Comparison of ENCODE assay signal across 21 cellular contexts in the genomic region with DNA sequence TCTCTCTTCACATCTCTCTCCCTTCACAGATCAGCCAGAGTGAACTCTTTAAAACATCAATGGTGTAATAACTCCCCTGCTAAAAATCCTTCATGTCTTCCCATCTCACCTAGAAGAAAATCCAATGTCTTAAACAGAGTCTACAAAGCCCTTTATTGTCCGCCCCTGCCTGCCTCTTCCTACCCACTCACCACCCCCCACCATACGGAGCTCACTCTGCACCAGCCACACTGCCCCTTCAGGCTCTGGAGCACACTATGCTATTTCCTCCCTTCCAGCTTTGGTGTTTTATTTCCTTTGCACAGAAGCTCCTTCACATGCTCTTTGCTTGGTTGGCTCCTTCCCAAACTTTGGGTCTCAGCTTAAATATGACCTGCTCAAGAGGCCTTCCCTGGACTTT. TPM values are rescaled to one million over a fixed set of nuclear protein-coding genes. Genes with fewer than 3 reads are reported as not detected.
DNase-seq lines count a peak whose midpoint lies in the region; ATAC-seq and TF ChIP-seq lines count a peak whose summit lies in the region.
"Had no signal": no experiment of that assay in that cellular context is flagged by ENCODE, and none has a peak within 500 bp of the region (broad histone marks: within the 10 kb centered on the region; RNA-seq: fewer than 3 reads in every experiment).

No MANE protein-coding gene starts in this region.

- H3K27ac Mint-ChIP-seq in WTC11 (no peak overlapping the region), glutamatergic neuron (ENCODE audit: unreplicated experiment) (peak overlapping the region; percentile 1)
- H3K27ac Mint-ChIP-seq in naive thymus-derived CD8-positive, alpha-beta T cell: peak overlapping the region in 1 of 10 donors; percentile 67
- H3K27ac Mint-ChIP-seq: CD4-positive, alpha-beta memory T cell had no signal

- no peaks in the 10 kb centered on the region for H3K36me3 Mint-ChIP-seq in WTC11
- no peaks in the 10 kb centered on the region for H3K36me3 Mint-ChIP-seq in glutamatergic neuron (ENCODE audit: unreplicated experiment)
- no peaks in the 10 kb centered on the region for H3K36me3 Mint-ChIP-seq in naive thymus-derived CD8-positive, alpha-beta T cell
- H3K36me3 Mint-ChIP-seq: CD4-positive, alpha-beta memory T cell had no signal

- H3K9me3 Mint-ChIP-seq in WTC11 (no peaks in the 10 kb centered on the region), glutamatergic neuron (ENCODE audit: unreplicated experiment) (peaks cover 2% of the 10 kb centered on the region)
- no peaks in the 10 kb centered on the region for H3K9me3 Mint-ChIP-seq in naive thymus-derived CD8-positive, alpha-beta T cell

- peak; percentile 35 for DNase-seq in DMS 273 treated with DMSO at 0.1 percent for 48 hours (lab: John Stamatoyannopoulos, UW)
- DNase-seq in WTC11 (ENCODE audit: low spot score): no peak
- DNase-seq in glutamatergic neuron: no peak
- no peak for DNase-seq in NCI-H446 treated with DMSO at 0.1 percent for 48 hours (lab: John Stamatoyannopoulos, UW)
- DNase-seq in substantia nigra (lab: John Stamatoyannopoulos, UW): no peak
- no peak for DNase-seq in naive thymus-derived CD8-positive, alpha-beta T cell
- DNase-seq: C1 segment of cervical spinal cord; CD4-positive, alpha-beta memory T cell; DMS153; DND-41; H7; KG1; MG63; NCI-H1105 treated with DMSO at 0.1 percent for 48 hours; NCI-H146; NCI-H1930; NCI-H2107; NCI-H524 treated with DMSO at 0.1 percent for 48 hours; NCI-H774 had no signal

- ATAC-seq in WTC11: peak; percentile 25; the same call in 1 of the 2 replicates
- no peak for ATAC-seq in naive thymus-derived CD8-positive, alpha-beta T cell
- no peak for ATAC-seq in HG02610 (IDR thresholded peaks at IDR 0.05; ENCODE audit: unreplicated experiment)
- ATAC-seq: A549 had no signal

- no peak overlapping the region for H3K27ac ChIP-seq in substantia nigra (ENCODE audit: low read depth, low read length, poor library complexity, severe bottlenecking)
- H3K27ac ChIP-seq: A549 had no signal

- POLR2A ChIA-PET in WTC11 (lab: Charles Lee): no interaction called here
- POLR2A ChIA-PET in naive thymus-derived CD8-positive, alpha-beta T cell (lab: Charles Lee): no interaction called here

- H3K4me1 Mint-ChIP-seq in WTC11 (no peaks in the 10 kb centered on the region), glutamatergic neuron (ENCODE audit: low read depth, unreplicated experiment) (peaks cover 13% of the 10 kb centered on the region)
- peaks cover 0 to 1% (median 0%) of the 10 kb centered on the region in 4 donors for H3K4me1 Mint-ChIP-seq in naive thymus-derived CD8-positive, alpha-beta T cell
- H3K4me1 Mint-ChIP-seq: CD4-positive, alpha-beta memory T cell had no signal

- TF ChIP-seq CTCF in WTC11 (IDR thresholded peaks at IDR 0.05): no peak
- TF ChIP-seq CTCF in glutamatergic neuron (IDR thresholded peaks at IDR 0.05; ENCODE audit: partially characterized antibody, unreplicated experiment): no peak

- no peak overlapping the region for H3K4me3 Mint-ChIP-seq in WTC11
- no peak overlapping the region for H3K4me3 Mint-ChIP-seq in glutamatergic neuron (ENCODE audit: unreplicated experiment)
- H3K4me3 Mint-ChIP-seq in naive thymus-derived CD8-positive, alpha-beta T cell: no peak overlapping the region
- H3K4me3 Mint-ChIP-seq: CD4-positive, alpha-beta memory T cell had no signal

- H3K27me3 Mint-ChIP-seq in WTC11 (ENCODE audit: low read depth) (no peaks in the 10 kb centered on the region), glutamatergic neuron (ENCODE audit: unreplicated experiment) (peaks cover 2% of the 10 kb centered on the region)
- H3K27me3 Mint-ChIP-seq in naive thymus-derived CD8-positive, alpha-beta T cell: peaks cover 8 to 39% (median 24%) of the 10 kb centered on the region in 5 donors

- CTCF ChIA-PET in WTC11 (lab: Charles Lee): interaction anchor here (0.5 to 5.2 kb wide), 9 partner anchors 10 to 213 kb away, joined by 3 to 76 read pairs (median 4); partner anchors contain the start of gene CAMK1G

TF ChIP-seq in WTC11, 78 proteins besides CTCF, POLR2A, EP300 and RAD21:
- TF ChIP-seq STAT6 (CRISPR knock-in tag; conservative IDR thresholded peaks at IDR 0.05; ENCODE audit: low read depth): no peak
- no peak for TF ChIP-seq CDX4 (CRISPR knock-in tag; IDR thresholded peaks at IDR 0.05; ENCODE audit: borderline replicate concordance)
- no peak for TF ChIP-seq CREB1 (CRISPR knock-in tag; IDR thresholded peaks at IDR 0.05)
TF ChIP-seq in WTC11: peak in this region for 0.

RNA-seq across cellular contexts. Expression of gene CAMK1G, which starts 10.2 kb away (rescaled TPM):
- total RNA-seq in WTC11 (2021) (0.28 to 0.96 TPM (median 0.50 TPM) in 3 replicates), glutamatergic neuron (ENCODE audit: unreplicated experiment) (2.0 TPM)
- total RNA-seq in naive thymus-derived CD8-positive, alpha-beta T cell: not detected
- polyA plus RNA-seq in naive thymus-derived CD8-positive, alpha-beta T cell: not detected
- total RNA-seq: CD4-positive, alpha-beta memory T cell had no signal
- polyA plus RNA-seq: CD4-positive, alpha-beta memory T cell had no signal

RNA-seq across cellular contexts. Expression of gene LAMB3, which starts 58.5 kb away (rescaled TPM):
- total RNA-seq in WTC11 (2021) (0.53 to 0.85 TPM (median 0.60 TPM) in 3 replicates), glutamatergic neuron (ENCODE audit: unreplicated experiment) (0.54 TPM)
- total RNA-seq in naive thymus-derived CD8-positive, alpha-beta T cell: under 1 TPM; 0.73 to 0.93 TPM
- polyA plus RNA-seq in naive thymus-derived CD8-positive, alpha-beta T cell: under 1 TPM in 2 of 3 donors, not detected in 1; 0.42 to 0.86 TPM
